Comparison of ENCODE assay signal across 17 cellular contexts in the genomic region with DNA sequence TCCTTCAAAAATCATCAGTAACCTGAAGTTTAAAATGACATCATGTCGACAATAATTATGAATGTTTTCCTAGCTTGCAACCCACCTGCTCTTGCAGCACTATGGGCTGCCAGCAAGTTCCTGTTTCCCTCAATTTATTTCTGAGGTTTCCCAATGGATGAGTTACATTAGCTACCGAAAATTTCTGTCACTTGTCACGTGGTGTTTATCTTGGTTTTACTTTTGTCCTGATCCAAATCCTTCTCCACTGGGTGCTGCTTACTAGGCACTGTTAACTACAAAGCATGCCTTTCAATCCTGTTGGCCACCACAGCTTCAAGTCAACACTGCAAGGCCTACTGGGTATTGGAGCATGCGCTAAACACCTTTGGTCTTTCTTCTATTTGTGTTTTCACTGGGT. TPM values are rescaled to one million over a fixed set of nuclear protein-coding genes. Genes with fewer than 3 reads are reported as not detected.
DNase-seq lines count a peak whose midpoint lies in the region; ATAC-seq and TF ChIP-seq lines count a peak whose summit lies in the region.
"Had no signal": no experiment of that assay in that cellular context is flagged by ENCODE, and none has a peak within 500 bp of the region (broad histone marks: within the 10 kb centered on the region; RNA-seq: fewer than 3 reads in every experiment).

No MANE protein-coding gene starts in this region.

- intact Hi-C loops in heart right ventricle (cut with DNase I), result loop anchor here in 3 of 10 donors (5.0 to 10.0 kb wide), 3 partner anchors 35 to 85 kb away; partner anchors contain the start of gene GIMAP4 (in 2 of the 3)
- intact Hi-C loops in left ventricle myocardium superior (cut with micrococcal nuclease), result no loop called here
- intact Hi-C loops in activated T-helper 2 cell treated with anti-CD3 and anti-CD28 coated beads, Interferon-gamma antibody, Interleukin-2, Interleukin-4, amounts not matched to agents 10 μg/mL and 5 μg/mL and 100 μg/mL, durations not matched to agents 14 hours and 24 hours and 36 hours (cut with micrococcal nuclease), result loop anchor here (1.0 to 2.0 kb wide), 2 partner anchors 33 to 34 kb away; partner anchors contain the start of gene GIMAP7
- intact Hi-C loops in right lobe of liver (cut with DNase I), result no loop called here
- intact Hi-C loops in transverse colon (cut with DNase I; ENCODE audit: low total_unique reads), result no loop called here
- intact Hi-C loops in tibial artery (cut with DNase I; ENCODE audit: low total_unique reads), result no loop called here

- peaks cover 77% of the 10 kb centered on the region for H3K4me1 Mint-ChIP-seq in activated T-helper 2 cell treated with anti-CD3 and anti-CD28 coated beads, Interferon-gamma antibody, Interleukin-2, Interleukin-4, amounts not matched to agents 10 μg/mL and 5 μg/mL and 100 μg/mL, durations not matched to agents 14 hours and 24 hours and 36 hours (ENCODE audit: low read depth)

- no peak for DNase-seq in heart right ventricle
- no peak for DNase-seq in left ventricle myocardium superior
- DNase-seq in activated T-helper 2 cell treated with anti-CD3 and anti-CD28 coated beads, Interferon-gamma antibody, Interleukin-2, Interleukin-4, amounts not matched to agents 10 μg/mL and 5 μg/mL and 100 μg/mL, durations not matched to agents 14 hours and 24 hours and 36 hours (ENCODE audit: low spot score), result no peak
- DNase-seq in right lobe of liver, result no peak
- no peak for DNase-seq in transverse colon
- no peak for DNase-seq in tibial artery
- DNase-seq: activated gamma-delta T cell, caudate nucleus, DMS79 treated with DMSO at 0.1 percent for 48 hours, erythroblast, HFFc6, NCI-H1694, NCI-H510A, PC-9 had no signal

- H3K27me3 ChIP-seq in heart right ventricle (no peaks in the 10 kb centered on the region), right lobe of liver (no peaks in the 10 kb centered on the region), transverse colon (no peaks in the 10 kb centered on the region), tibial artery (no peaks in the 10 kb centered on the region)
- H3K27me3 ChIP-seq: tibial nerve had no signal

- peaks cover 3% of the 10 kb centered on the region for H3K9me3 Mint-ChIP-seq in activated T-helper 2 cell treated with anti-CD3 and anti-CD28 coated beads, Interferon-gamma antibody, Interleukin-2, Interleukin-4, amounts not matched to agents 10 μg/mL and 5 μg/mL and 100 μg/mL, durations not matched to agents 14 hours and 24 hours and 36 hours

- TF ChIP-seq CTCF in heart right ventricle (IDR thresholded peaks at IDR 0.05) (no peak), right lobe of liver (IDR thresholded peaks at IDR 0.05) (no peak), transverse colon (IDR thresholded peaks at IDR 0.05) (no peak), tibial artery (IDR thresholded peaks at IDR 0.05) (no peak)

- H3K9me3 ChIP-seq in heart right ventricle, result no peaks in the 10 kb centered on the region
- no peaks in the 10 kb centered on the region for H3K9me3 ChIP-seq in right lobe of liver
- H3K9me3 ChIP-seq in transverse colon, result no peaks in the 10 kb centered on the region
- no peaks in the 10 kb centered on the region for H3K9me3 ChIP-seq in tibial artery
- H3K9me3 ChIP-seq: tibial nerve had no signal

- peaks cover 0 to 88% (median 62%) of the 10 kb centered on the region in 9 donors for H3K4me1 ChIP-seq in heart right ventricle
- H3K4me1 ChIP-seq in right lobe of liver, result no peaks in the 10 kb centered on the region
- no peaks in the 10 kb centered on the region for H3K4me1 ChIP-seq in transverse colon
- no peaks in the 10 kb centered on the region for H3K4me1 ChIP-seq in tibial artery

- peak overlapping the region; percentile 99 for H3K27ac Mint-ChIP-seq in activated T-helper 2 cell treated with anti-CD3 and anti-CD28 coated beads, Interferon-gamma antibody, Interleukin-2, Interleukin-4, amounts not matched to agents 10 μg/mL and 5 μg/mL and 100 μg/mL, durations not matched to agents 14 hours and 24 hours and 36 hours
- H3K27ac Mint-ChIP-seq: HFFc6 had no signal

- 72% methylated on average over 4 of the region's 4 CpGs for WGBS in heart right ventricle, 2 donors
- WGBS in right lobe of liver (ENCODE audit: insufficient coverage, low coverage, low lambda C conversion rate, missing lambda C conversion rate), result 39% methylated on average over 4 of the region's 4 CpGs
- WGBS in transverse colon (ENCODE audit: low coverage in 1 of 2), 2 donors, result 66 to 73% methylated on average over 4 of the region's 4 CpGs

- in situ Hi-C loops in transverse colon (cut with MboI; ENCODE audit: low pct_ligation_motif_present in 1 of 4, low pct_unique_long_range_greater_than_20kb in 1 of 4, low sequenced_read_pairs in 3 of 4), result no loop called here

- ATAC-seq in heart right ventricle (no peak), left ventricle myocardium superior (no peak), right lobe of liver (no peak), HG03571 (IDR thresholded peaks at IDR 0.05; ENCODE audit: unreplicated experiment) (no peak), HG03025 (IDR thresholded peaks at IDR 0.05; ENCODE audit: low FRiP score, unreplicated experiment) (no peak)

- peaks cover 35% of the 10 kb centered on the region for H3K36me3 Mint-ChIP-seq in activated T-helper 2 cell treated with anti-CD3 and anti-CD28 coated beads, Interferon-gamma antibody, Interleukin-2, Interleukin-4, amounts not matched to agents 10 μg/mL and 5 μg/mL and 100 μg/mL, durations not matched to agents 14 hours and 24 hours and 36 hours (ENCODE audit: low read depth)

- H3K4me3 ChIP-seq in heart right ventricle (no peak overlapping the region), right lobe of liver (no peak overlapping the region), transverse colon (no peak overlapping the region), tibial artery (no peak overlapping the region)
- H3K4me3 ChIP-seq: PC-9, tibial nerve had no signal

- H3K27me3 Mint-ChIP-seq in activated T-helper 2 cell treated with anti-CD3 and anti-CD28 coated beads, Interferon-gamma antibody, Interleukin-2, Interleukin-4, amounts not matched to agents 10 μg/mL and 5 μg/mL and 100 μg/mL, durations not matched to agents 14 hours and 24 hours and 36 hours (ENCODE audit: low read depth), result no peaks in the 10 kb centered on the region

- TF ChIP-seq EP300 in transverse colon (IDR thresholded peaks at IDR 0.05; ENCODE audit: low read depth), result no peak

- TF ChIP-seq POLR2A in right lobe of liver (IDR thresholded peaks at IDR 0.05) (no peak), transverse colon (IDR thresholded peaks at IDR 0.05) (no peak)

- H3K36me3 ChIP-seq in heart right ventricle (peaks cover 0 to 22% (median 8%) of the 10 kb centered on the region in 9 donors), right lobe of liver (no peaks in the 10 kb centered on the region), transverse colon (no peaks in the 10 kb centered on the region), tibial artery (no peaks in the 10 kb centered on the region)

- peak overlapping the region; percentile 9 for H3K4me3 Mint-ChIP-seq in activated T-helper 2 cell treated with anti-CD3 and anti-CD28 coated beads, Interferon-gamma antibody, Interleukin-2, Interleukin-4, amounts not matched to agents 10 μg/mL and 5 μg/mL and 100 μg/mL, durations not matched to agents 14 hours and 24 hours and 36 hours (ENCODE audit: low read depth)
- H3K4me3 Mint-ChIP-seq: HFFc6 had no signal

- H3K27ac ChIP-seq in heart right ventricle, result peak overlapping the region in 9 of 10 donors; percentile 34 to 93 (median 63)
- H3K27ac ChIP-seq in right lobe of liver, result peak overlapping the region in 2 of 3 donors; percentile 5 to 56
- peak overlapping the region; percentile 56 to 68 (median 62) for H3K27ac ChIP-seq in transverse colon
- H3K27ac ChIP-seq in tibial artery, result no peak overlapping the region
- H3K27ac ChIP-seq: PC-9 had no signal

RNA-seq across cellular contexts. Expression of gene GIMAP8, which starts 31.5 kb away (rescaled TPM):
- 10 to 100 TPM; 13.4 to 39.4 (median 16.2) TPM for total RNA-seq in heart right ventricle
- 10 to 100 TPM; 19.2 to 19.5 TPM for polyA plus RNA-seq in heart right ventricle
- total RNA-seq in left ventricle myocardium superior, result 16.2 TPM
- 6.1 and 7.0 TPM in 2 replicates for total RNA-seq in activated T-helper 2 cell treated with anti-CD3 and anti-CD28 coated beads, Interferon-gamma antibody, Interleukin-2, Interleukin-4, amounts not matched to agents 10 μg/mL and 5 μg/mL and 100 μg/mL, durations not matched to agents 14 hours and 24 hours and 36 hours
- total RNA-seq in right lobe of liver, result 1 to 10 TPM; 2.7 to 10.0 (median 6.2) TPM
- 1 to 10 TPM; 1.5 to 4.3 (median 2.9) TPM for total RNA-seq in transverse colon
- total RNA-seq: HFFc6, PC-9 had no signal

RNA-seq across cellular contexts. Expression of gene GIMAP7, which starts 32.7 kb away (rescaled TPM):
- total RNA-seq in heart right ventricle, result 10 to 100 TPM in 6 of 10 donors, 1 to 10 TPM in 4; 7.5 to 41.2 (median 19.6) TPM
- 10 to 100 TPM; 43.9 to 77.5 TPM for polyA plus RNA-seq in heart right ventricle
- 24.1 TPM for total RNA-seq in left ventricle myocardium superior
- total RNA-seq in activated T-helper 2 cell treated with anti-CD3 and anti-CD28 coated beads, Interferon-gamma antibody, Interleukin-2, Interleukin-4, amounts not matched to agents 10 μg/mL and 5 μg/mL and 100 μg/mL, durations not matched to agents 14 hours and 24 hours and 36 hours, result 22.6 and 24.1 TPM in 2 replicates
- 1 to 10 TPM; 2.6 to 9.1 (median 6.0) TPM for total RNA-seq in right lobe of liver
- total RNA-seq in transverse colon, result 10 to 100 TPM in 1 of 4 donors, 1 to 10 TPM in 2, under 1 TPM in 1; 1.00 to 11.9 (median 6.1) TPM
- total RNA-seq: HFFc6, PC-9 had no signal

Comparison
In these comparisons a context has a peak if more than half of its experiments do, and no peak if none do; other contexts are left out.
1. H3K27ac ChIP-seq: peak in heart right ventricle (9 of 10), right lobe of liver (2 of 3) and transverse colon (4 of 4); none in tibial artery (0 of 2).